In genomic region chr21:41130883-41131282, GRCh38 we compare ENCODE assay signal across 29 cellular contexts.
"Had no signal": no experiment of that assay in that cellular context is flagged by ENCODE, and none has a peak within 500 bp of the region (broad histone marks: within the 10 kb centered on the region; RNA-seq: fewer than 3 reads in every experiment).

No MANE protein-coding gene starts in this region.

- H3K9me3 ChIP-seq: colonic mucosa, esophagus muscularis mucosa, gastroesophageal sphincter, lower lobe of right lung, prostate gland, sigmoid colon, suprapubic skin, transverse colon, upper lobe of right lung, uterus had no signal

- H3K4me3 ChIP-seq: colonic mucosa, esophagus muscularis mucosa, gastroesophageal sphincter, heart left ventricle, hepatocyte, lower lobe of right lung, prostate gland, sigmoid colon, spleen, suprapubic skin, transverse colon, upper lobe of right lung, uterus had no signal

- H3K4me1 ChIP-seq: colonic mucosa, foreskin keratinocyte, gastroesophageal sphincter, heart left ventricle, lower lobe of right lung, parathyroid adenoma, prostate gland, sigmoid colon, suprapubic skin, transverse colon, upper lobe of right lung, uterus had no signal

- H3K27ac Mint-ChIP-seq: dendritic cell treated with granulocyte-macrophage colony-stimulating factor and Interleukin-4, amounts not matched to agents 40 ng/mL and 50 ng/mL, for 4 days; endodermal cell; natural killer cell treated with Interleukin-12 subunit alpha and Interleukin-12 subunit beta and Interleukin-15 and Interleukin-18, amount 100 ng/mL, for 72 hours; stimulated activated memory B cell treated with anti-CD40 and anti-IgM and Interleukin-4, amounts not matched to agents 10 μg/mL and 1 μg/mL and 100 μg/mL, for 72 hours; stimulated activated naive CD8-positive, alpha-beta T cell treated with anti-CD3 and anti-CD28 coated beads, Interleukin-15, Interleukin-2, amounts not matched to agents 100 ng/mL and 50 ng/mL, for 24 hours had no signal

- H3K79me2 ChIP-seq: hepatocyte, parathyroid adenoma had no signal

- H2AFZ ChIP-seq: hepatocyte, parathyroid adenoma had no signal

- H3K4me2 ChIP-seq: hepatocyte had no signal

- H3K9ac ChIP-seq: parathyroid adenoma had no signal

- FAIRE-seq: islet of Langerhans had no signal

- ATAC-seq: foreskin keratinocyte; gastroesophageal sphincter; heart left ventricle; left ventricle myocardium superior; lower lobe of right lung; right cardiac atrium; stimulated activated memory B cell treated with anti-CD40 and anti-IgM and Interleukin-4, amounts not matched to agents 10 μg/mL and 1 μg/mL and 100 μg/mL, for 72 hours; upper lobe of right lung had no signal

- H3K36me3 ChIP-seq: colonic mucosa, esophagus muscularis mucosa, gastroesophageal sphincter, heart left ventricle, lower lobe of right lung, prostate gland, sigmoid colon, spleen, suprapubic skin, transverse colon, upper lobe of right lung, uterus had no signal

- DNase-seq: colonic mucosa; effector CD8-positive, alpha-beta T cell; endodermal cell; foreskin keratinocyte; heart left ventricle; kidney glomerular epithelial cell; left ventricle myocardium superior; lower lobe of right lung; naive B cell; right cardiac atrium; sigmoid colon; spleen; stimulated activated CD4-positive, alpha-beta T cell treated with anti-CD3 and anti-CD28 coated beads, Interleukin-4, amount 100 ng/mL, for 4 hours; transverse colon; upper lobe of right lung; uterus had no signal

- H3K27me3 ChIP-seq: colonic mucosa, esophagus muscularis mucosa, heart left ventricle, hepatocyte, sigmoid colon, spleen, suprapubic skin, upper lobe of right lung, uterus had no signal

- H3K27ac ChIP-seq: colonic mucosa, epithelial cell of prostate, esophagus muscularis mucosa, foreskin keratinocyte, gastroesophageal sphincter, heart left ventricle, hepatocyte, lower lobe of right lung, parathyroid adenoma, prostate gland, sigmoid colon, suprapubic skin, transverse colon, upper lobe of right lung, uterus had no signal

- H3K9me3 Mint-ChIP-seq: dendritic cell treated with granulocyte-macrophage colony-stimulating factor and Interleukin-4, amounts not matched to agents 40 ng/mL and 50 ng/mL, for 4 days; endodermal cell; natural killer cell treated with Interleukin-12 subunit alpha and Interleukin-12 subunit beta and Interleukin-15 and Interleukin-18, amount 100 ng/mL, for 72 hours had no signal

- H3K4me1 Mint-ChIP-seq: endodermal cell; naive B cell; stimulated activated memory B cell treated with anti-CD40 and anti-IgM and Interleukin-4, amounts not matched to agents 10 μg/mL and 1 μg/mL and 100 μg/mL, for 72 hours had no signal

- H3K4me3 Mint-ChIP-seq: dendritic cell treated with granulocyte-macrophage colony-stimulating factor and Interleukin-4, amounts not matched to agents 40 ng/mL and 50 ng/mL, for 4 days; endodermal cell; naive B cell; natural killer cell treated with Interleukin-12 subunit alpha and Interleukin-12 subunit beta and Interleukin-15 and Interleukin-18, amount 100 ng/mL, for 72 hours; neural crest cell; stimulated activated memory B cell treated with anti-CD40 and anti-IgM and Interleukin-4, amounts not matched to agents 10 μg/mL and 1 μg/mL and 100 μg/mL, for 72 hours; stimulated activated naive CD8-positive, alpha-beta T cell treated with anti-CD3 and anti-CD28 coated beads, Interleukin-15, Interleukin-2, amounts not matched to agents 100 ng/mL and 50 ng/mL, for 24 hours had no signal
